22 cellular contexts compared by ENCODE assay signal in genomic region chr11:2857918-2858317, GRCh38. TPM values are rescaled to one million over a fixed set of nuclear protein-coding genes. Genes with fewer than 3 reads are reported as not detected.
DNase-seq lines count a peak whose midpoint lies in the region; ATAC-seq and TF ChIP-seq lines count a peak whose summit lies in the region.
"Had no signal": no experiment of that assay in that cellular context is flagged by ENCODE, and none has a peak within 500 bp of the region (broad histone marks: within the 10 kb centered on the region; RNA-seq: fewer than 3 reads in every experiment).

No MANE protein-coding gene starts in this region.

- H3K36me3 ChIP-seq in GM23338 (ENCODE audit: insufficient read depth) (no peaks in the 10 kb centered on the region), SK-N-SH (replicated peaks in 1 of 2; ENCODE audit: control insufficient read depth in 1 of 2, insufficient read depth in 2 of 2, low read length in 1 of 2) (no peaks in the 10 kb centered on the region), neuronal stem cell (replicated peaks in 1 of 2; ENCODE audit: control insufficient read depth in 2 of 2, insufficient read depth in 2 of 2, low read length in 2 of 2) (peaks cover 0 to 1% of the 10 kb centered on the region in 2 donors), esophagus squamous epithelium (no peaks in the 10 kb centered on the region)
- H3K36me3 ChIP-seq in CD4-positive, alpha-beta memory T cell (ENCODE audit: insufficient read depth, low read length), result no peaks in the 10 kb centered on the region
- H3K36me3 ChIP-seq: BE2C; BLaER1 treated with 17β-estradiol and CSF1 and Interleukin-3, amounts not matched to agents 10 nM and 100 nM; HAP-1 had no signal

- TF ChIP-seq CTCF in GM23338 (conservative IDR thresholded peaks at IDR 0.05; ENCODE audit: low read depth in 2 of 2) (no peak), SK-N-SH (IDR thresholded peaks at IDR 0.05) (no peak), esophagus squamous epithelium (IDR thresholded peaks at IDR 0.05) (no peak)

- peaks cover 10% of the 10 kb centered on the region for H3K4me1 Mint-ChIP-seq in GM23338
- H3K4me1 Mint-ChIP-seq in CD4-positive, alpha-beta memory T cell, result peaks cover 0 to 2% (median 0%) of the 10 kb centered on the region in 4 donors

- H4K8ac ChIP-seq in neuronal stem cell (ENCODE audit: low read depth, low read length), result no peak overlapping the region

- H2AFZ ChIP-seq in GM23338, result no peak overlapping the region
- H2AFZ ChIP-seq in SK-N-SH (ENCODE audit: low read depth), result no peak overlapping the region
- H2AFZ ChIP-seq in neuronal stem cell (ENCODE audit: low read length), result no peak overlapping the region

- DNase-seq in GM23338 (ENCODE audit: low spot score) (no peak), SK-N-SH (peak; percentile 69), neuronal stem cell (ENCODE audit: low spot score) (no peak), NCI-H446 (lab: John Stamatoyannopoulos, UW) (no peak), esophagus squamous epithelium (lab: John Stamatoyannopoulos, UW) (no peak)
- no peak for DNase-seq in CD4-positive, alpha-beta memory T cell
- DNase-seq: 8988T; ACHN; AML-193; BE2C; Calu3; CD4-positive, alpha-beta T cell; COR-L47; DMS53; DMS79 treated with DMSO at 0.1 percent for 48 hours; GF-D8; GOT3; HFFc6 had no signal

- H3K4ac ChIP-seq in neuronal stem cell (ENCODE audit: low read length), result no peak overlapping the region

- H2BK5ac ChIP-seq in neuronal stem cell (ENCODE audit: low read length), result no peak overlapping the region

- H3K79me2 ChIP-seq in GM23338 (replicated peaks; ENCODE audit: insufficient read depth), result no peaks in the 10 kb centered on the region
- no peaks in the 10 kb centered on the region for H3K79me2 ChIP-seq in SK-N-SH (ENCODE audit: insufficient read depth)

- H3K18ac ChIP-seq in neuronal stem cell (ENCODE audit: low read length), result peak overlapping the region; percentile 90

- H3K9me3 ChIP-seq in SK-N-SH, result no peaks in the 10 kb centered on the region
- H3K9me3 ChIP-seq in neuronal stem cell (replicated peaks in 1 of 2; ENCODE audit: control insufficient read depth in 2 of 2, insufficient read depth in 1 of 2, low read depth in 1 of 2, low read length in 2 of 2), result no peaks in the 10 kb centered on the region
- no peaks in the 10 kb centered on the region for H3K9me3 ChIP-seq in esophagus squamous epithelium
- H3K9me3 ChIP-seq in CD4-positive, alpha-beta memory T cell (ENCODE audit: control insufficient read depth in 1 of 2, low read length in 2 of 2), result no peaks in the 10 kb centered on the region
- H3K9me3 ChIP-seq: A549; BE2C; BLaER1 treated with 17β-estradiol and CSF1 and Interleukin-3, amounts not matched to agents 10 nM and 100 nM; HAP-1 had no signal

- 53% methylated on average over 3 of the region's 18 CpGs for WGBS in SK-N-SH (ENCODE audit: low lambda C conversion rate)
- no CpG with 5 or more reads among the region's 18 CpGs for WGBS in neuronal stem cell (ENCODE audit: extremely low coverage in 2 of 2, insufficient read length in 2 of 2, insufficient replicate concordance in 1 of 2), 2 donors
- no CpG with 5 or more reads among the region's 18 CpGs for WGBS in esophagus squamous epithelium, 2 donors

- no peak overlapping the region for H4K91ac ChIP-seq in neuronal stem cell (ENCODE audit: low read depth, low read length, poor library complexity)

- H3K79me1 ChIP-seq in neuronal stem cell (ENCODE audit: low read depth, low read length), result no peaks in the 10 kb centered on the region

- H3K14ac ChIP-seq in neuronal stem cell (ENCODE audit: low read length), result peak overlapping the region; percentile 50

- no peak for TF ChIP-seq RAD21 in SK-N-SH (IDR thresholded peaks at IDR 0.05; ENCODE audit: low read length)

- H2BK15ac ChIP-seq in neuronal stem cell (ENCODE audit: low read length), result peak overlapping the region; percentile 97

- H3K4me2 ChIP-seq in GM23338 (no peak overlapping the region), SK-N-SH (no peak overlapping the region), neuronal stem cell (ENCODE audit: insufficient read depth, low read length, poor library complexity, severe bottlenecking) (no peak overlapping the region)
- H3K4me2 ChIP-seq: A549; BLaER1 treated with 17β-estradiol and CSF1 and Interleukin-3, amounts not matched to agents 10 nM and 100 nM had no signal

- peak overlapping the region; percentile 62 for H3K23ac ChIP-seq in neuronal stem cell (ENCODE audit: low read depth, low read length, poor library complexity)

- CTCF ChIA-PET in SK-N-SH (lab: Yijun Ruan, JAX), result interaction anchor here (0.9 to 2.9 kb wide), 3 partner anchors 19 to 325 kb away, joined by 3 to 11 read pairs (median 3); no protein-coding TSS in a partner anchor
- CTCF ChIA-PET in CD4-positive, alpha-beta memory T cell (lab: Charles Lee; ENCODE audit: partially characterized antibody), result no interaction called here

- H2BK120ac ChIP-seq in neuronal stem cell (ENCODE audit: low read depth, low read length), result no peak overlapping the region

- POLR2A ChIA-PET in SK-N-SH (lab: Yijun Ruan, JAX), result no interaction called here
- POLR2A ChIA-PET in CD4-positive, alpha-beta memory T cell (lab: Charles Lee; ENCODE audit: partially characterized antibody), result no interaction called here

- H2BK12ac ChIP-seq in neuronal stem cell (ENCODE audit: low read length), result peak overlapping the region; percentile 80

- TF ChIP-seq POLR2A in esophagus squamous epithelium (IDR thresholded peaks at IDR 0.05), result no peak

- intact Hi-C loops in esophagus squamous epithelium (cut with DNase I), result no loop called here
- intact Hi-C loops in CD4-positive, alpha-beta memory T cell (cut with micrococcal nuclease), result no loop called here

- H3K4me3 ChIP-seq in GM23338, result no peak overlapping the region
- no peak overlapping the region for H3K4me3 ChIP-seq in SK-N-SH (ENCODE audit: low read depth in 2 of 2, low read length in 1 of 2)
- no peak overlapping the region for H3K4me3 ChIP-seq in neuronal stem cell (ENCODE audit: low read length in 2 of 2)
- no peak overlapping the region for H3K4me3 ChIP-seq in esophagus squamous epithelium
- H3K4me3 ChIP-seq in CD4-positive, alpha-beta memory T cell (ENCODE audit: low read length in 2 of 2), result no peak overlapping the region
- H3K4me3 ChIP-seq: A549; BLaER1 treated with 17β-estradiol and CSF1 and Interleukin-3, amounts not matched to agents 10 nM and 100 nM; HAP-1 had no signal

- H2AK5ac ChIP-seq in neuronal stem cell (ENCODE audit: low read depth, low read length), result peak overlapping the region; percentile 98

- H3K9me2 ChIP-seq in GM23338 (ENCODE audit: insufficient read depth) (no peaks in the 10 kb centered on the region), SK-N-SH (no peaks in the 10 kb centered on the region)

- H3K4me3 Mint-ChIP-seq in GM23338, result no peak overlapping the region
- no peak overlapping the region for H3K4me3 Mint-ChIP-seq in CD4-positive, alpha-beta memory T cell
- H3K4me3 Mint-ChIP-seq: CD14-positive monocyte; CD4-positive, alpha-beta T cell; HFFc6 had no signal

- H3K9me3 Mint-ChIP-seq in GM23338, result no peaks in the 10 kb centered on the region; the same call in 2 of the 3 replicates
- peaks cover 0 to 3% (median 0%) of the 10 kb centered on the region in 8 donors for H3K9me3 Mint-ChIP-seq in CD4-positive, alpha-beta memory T cell
- H3K9me3 Mint-ChIP-seq: CD4-positive, alpha-beta T cell; HFFc6 had no signal

- H3K27ac ChIP-seq in GM23338 (ENCODE audit: low read depth), result no peak overlapping the region
- H3K27ac ChIP-seq in SK-N-SH (ENCODE audit: low read depth in 2 of 2, low read length in 1 of 2), result no peak overlapping the region
- no peak overlapping the region for H3K27ac ChIP-seq in neuronal stem cell (replicated peaks; ENCODE audit: low read length)
- no peak overlapping the region for H3K27ac ChIP-seq in esophagus squamous epithelium
- H3K27ac ChIP-seq in CD4-positive, alpha-beta memory T cell (ENCODE audit: low read depth, low read length), result no peak overlapping the region
- H3K27ac ChIP-seq: A549; BLaER1 treated with 17β-estradiol and CSF1 and Interleukin-3, amounts not matched to agents 10 nM and 100 nM had no signal

- H3K4me1 ChIP-seq in GM23338 (ENCODE audit: insufficient read depth) (peaks cover 13% of the 10 kb centered on the region; the same call in 1 of the 2 replicates), SK-N-SH (ENCODE audit: control insufficient read depth in 1 of 2, insufficient read depth in 2 of 2, low read depth in 1 of 2, low read length in 1 of 2) (peaks cover 0 to 4% of the 10 kb centered on the region in 2 experiments; a peak in 1 of 4 replicates), neuronal stem cell (ENCODE audit: control insufficient read depth in 2 of 2, insufficient read depth in 1 of 2, low read depth in 1 of 2, low read length in 2 of 2) (peaks cover 7 to 23% of the 10 kb centered on the region in 2 donors), esophagus squamous epithelium (peaks cover 0 to 9% (median 8%) of the 10 kb centered on the region in 3 donors)
- H3K4me1 ChIP-seq in CD4-positive, alpha-beta memory T cell (ENCODE audit: insufficient read depth, low read length), result no peaks in the 10 kb centered on the region
- H3K4me1 ChIP-seq: BE2C, HAP-1 had no signal

- no peak overlapping the region for H3K9ac ChIP-seq in SK-N-SH
- no peak overlapping the region for H3K9ac ChIP-seq in neuronal stem cell (ENCODE audit: low read depth, low read length, poor library complexity)
- H3K9ac ChIP-seq: BLaER1 treated with 17β-estradiol and CSF1 and Interleukin-3, amounts not matched to agents 10 nM and 100 nM had no signal

- no peak overlapping the region for H3K27ac Mint-ChIP-seq in GM23338
- H3K27ac Mint-ChIP-seq in CD4-positive, alpha-beta memory T cell, result peak overlapping the region in 1 of 7 donors; percentile 54
- H3K27ac Mint-ChIP-seq: CD14-positive monocyte; CD4-positive, alpha-beta T cell; HFFc6 had no signal

- H3K27me3 ChIP-seq in GM23338 (ENCODE audit: insufficient read depth), result peaks cover 26% of the 10 kb centered on the region
- H3K27me3 ChIP-seq in SK-N-SH (ENCODE audit: insufficient read depth), result 0 out of 2 replicates have a peak, but pooled peaks cover 4% of the 10 kb centered on the region
- H3K27me3 ChIP-seq in neuronal stem cell (ENCODE audit: control insufficient read depth in 3 of 3, insufficient read depth in 3 of 3, low read depth in 1 of 3, low read length in 3 of 3), result peaks cover 6 to 56% (median 22%) of the 10 kb centered on the region in 3 experiments
- peaks cover 0 to 30% (median 0%) of the 10 kb centered on the region in 4 donors for H3K27me3 ChIP-seq in esophagus squamous epithelium
- peaks cover 5% of the 10 kb centered on the region for H3K27me3 ChIP-seq in CD4-positive, alpha-beta memory T cell (ENCODE audit: insufficient read depth, low read length)
- H3K27me3 ChIP-seq: BE2C; BLaER1 treated with 17β-estradiol and CSF1 and Interleukin-3, amounts not matched to agents 10 nM and 100 nM had no signal

- peaks cover 39% of the 10 kb centered on the region for H3K27me3 Mint-ChIP-seq in GM23338 (ENCODE audit: insufficient read depth, low read depth, poor library complexity)
- H3K27me3 Mint-ChIP-seq in CD4-positive, alpha-beta memory T cell, result peaks cover 2 to 10% of the 10 kb centered on the region in 2 donors

- no peaks in the 10 kb centered on the region for H3K36me3 Mint-ChIP-seq in GM23338 (ENCODE audit: low read depth)
- no peaks in the 10 kb centered on the region for H3K36me3 Mint-ChIP-seq in CD4-positive, alpha-beta memory T cell
- H3K36me3 Mint-ChIP-seq: CD14-positive monocyte had no signal

- ATAC-seq in GM23338, result peak; percentile 7; the same call in 1 of the 3 replicates

- no peaks in the 10 kb centered on the region for H4K20me1 ChIP-seq in GM23338 (replicated peaks; ENCODE audit: insufficient read depth)
- no peaks in the 10 kb centered on the region for H4K20me1 ChIP-seq in SK-N-SH (ENCODE audit: insufficient read depth)

- no peaks in the 10 kb centered on the region for H3F3A ChIP-seq in GM23338 (replicated peaks; ENCODE audit: low read depth)
- H3F3A ChIP-seq in SK-N-SH (replicated peaks; ENCODE audit: insufficient read depth), result no peaks in the 10 kb centered on the region

- TF ChIP-seq EP300 in SK-N-SH (IDR thresholded peaks at IDR 0.05; ENCODE audit: borderline replicate concordance in 1 of 2, low read depth in 1 of 2, low read length in 1 of 2), result no peak

RNA-seq across cellular contexts. Expression of gene CDKN1C, which starts 27.7 kb away (rescaled TPM):
- 22.2 and 23.5 TPM in 2 replicates for total RNA-seq in GM23338 (2014; rRNA removed; shearing (Covaris generic))
- polyA plus RNA-seq in GM23338 (2016; fragmentation: Nextera tagmentation; extraction: Ambion mirVana), result 19.3 and 23.6 TPM in 2 replicates
- polyA plus RNA-seq in SK-N-SH (2012; rRNA removed), result 1.1 and 1.6 TPM in 2 replicates
- 1.2 and 1.7 TPM in 2 replicates for polyA plus RNA-seq in SK-N-SH (2012; cell fraction: cytosol; rRNA removed)
- polyA plus RNA-seq in SK-N-SH (2012; cell fraction: nucleus; rRNA removed), result 2.4 and 4.2 TPM in 2 replicates
- polyA plus RNA-seq in neuronal stem cell (2013, experiment 1 of 2), result 45.4 TPM
- 48.3 TPM for polyA plus RNA-seq in neuronal stem cell (2013, experiment 2 of 2)
- total RNA-seq in esophagus squamous epithelium, result 10 to 100 TPM in 2 of 4 donors, 1 to 10 TPM in 2; 4.1 to 54.6 (median 20.8) TPM
- 1 to 10 TPM; 4.9 to 6.1 TPM for total RNA-seq in CD4-positive, alpha-beta memory T cell
- under 1 TPM; 0.10 to 0.73 TPM for polyA plus RNA-seq in CD4-positive, alpha-beta memory T cell
